ENCODE assay signal across 1 cellular context in genomic region chr2:27890146-27891062, GRCh38.
TF ChIP-seq lines count a peak whose summit lies in the region.

Gene BABAM2, plus strand, starts transcription at chr2:27890729. Its CDS starts 3,828 bp downstream, at chr2:27894557.
Gene RBKS, minus strand, starts transcription at chr2:27890387. Its CDS starts 42 bp downstream, at chr2:27890345.

TF ChIP-seq in HepG2, 621 proteins besides CTCF, POLR2A, EP300 and RAD21 (continued from another document and continues in another):
- TF ChIP-seq ZNF329 (CRISPR knock-in tag; IDR thresholded peaks at IDR 0.05; ENCODE audit: low read depth) = 0 out of 2 replicates have a peak, but pooled peaks have one; percentile 73
- TF ChIP-seq EED (CRISPR knock-in tag; IDR thresholded peaks at IDR 0.05) = peak; percentile 83
- no peak for TF ChIP-seq ZNF773 (CRISPR knock-in tag; IDR thresholded peaks at IDR 0.05; ENCODE audit: borderline replicate concordance)
- TF ChIP-seq ZNF17 (CRISPR knock-in tag; IDR thresholded peaks at IDR 0.05) = no peak
- TF ChIP-seq ZIK1 (CRISPR knock-in tag; IDR thresholded peaks at IDR 0.05; ENCODE audit: borderline replicate concordance, low read depth) = 0 out of 2 replicates have a peak, but pooled peaks have one; percentile 68
- TF ChIP-seq MNT (IDR thresholded peaks at IDR 0.05) = peak; percentile 46; the same call in 1 of the 2 replicates
- TF ChIP-seq FOXC1 (CRISPR knock-in tag; IDR thresholded peaks at IDR 0.05; ENCODE audit: borderline replicate concordance) = no peak; the same call in none of the 2 replicates
- TF ChIP-seq POLR2G (IDR thresholded peaks at IDR 0.05; ENCODE audit: low read depth, low read length) = peak; percentile 81
- TF ChIP-seq BRD4 (CRISPR knock-in tag; IDR thresholded peaks at IDR 0.05) = no peak; the same call in none of the 2 replicates
- TF ChIP-seq ZBTB20 (CRISPR knock-in tag; IDR thresholded peaks at IDR 0.05; ENCODE audit: borderline replicate concordance, low read depth) = peak; percentile 73
- TF ChIP-seq ZNF597 (CRISPR knock-in tag; IDR thresholded peaks at IDR 0.05) = no peak
- 0 out of 2 replicates have a peak, but pooled peaks have one; percentile 80 for TF ChIP-seq ZNF607 (CRISPR knock-in tag; IDR thresholded peaks at IDR 0.05; ENCODE audit: borderline replicate concordance)
- TF ChIP-seq SNAI1 (CRISPR knock-in tag; IDR thresholded peaks at IDR 0.05; ENCODE audit: borderline replicate concordance) = no peak
- TF ChIP-seq POGZ (CRISPR knock-in tag; IDR thresholded peaks at IDR 0.05) = peak; percentile 59
- peak; percentile 72; the same call in 1 of the 2 replicates for TF ChIP-seq ZSCAN25 (CRISPR knock-in tag; IDR thresholded peaks at IDR 0.05)
- no peak; the same call in 1 of the 2 replicates for TF ChIP-seq RCOR2 (CRISPR knock-in tag; IDR thresholded peaks at IDR 0.05)
- TF ChIP-seq, protein P1, sequence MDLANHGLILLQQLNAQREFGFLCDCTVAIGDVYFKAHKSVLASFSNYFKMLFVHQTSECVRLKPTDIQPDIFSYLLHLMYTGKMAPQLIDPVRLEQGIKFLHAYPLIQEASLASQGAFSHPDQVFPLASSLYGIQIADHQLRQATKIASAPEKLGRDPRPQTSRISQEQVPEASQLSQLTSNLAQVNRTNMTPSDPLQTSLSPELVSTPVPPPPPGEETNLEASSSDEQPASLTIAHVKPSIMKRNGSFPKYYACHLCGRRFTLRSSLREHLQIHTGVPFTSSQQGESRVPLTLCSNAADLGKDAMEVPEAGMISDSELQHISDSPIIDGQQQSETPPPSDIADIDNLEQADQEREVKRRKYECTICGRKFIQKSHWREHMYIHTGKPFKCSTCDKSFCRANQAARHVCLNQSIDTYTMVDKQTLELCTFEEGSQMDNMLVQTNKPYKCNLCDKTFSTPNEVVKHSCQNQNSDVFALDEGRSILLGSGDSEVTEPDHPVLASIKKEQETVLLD (CRISPR knock-in tag; IDR thresholded peaks at IDR 0.05; ENCODE audit: low read depth) = peak; percentile 74; the same call in 1 of the 2 replicates
- no peak for TF ChIP-seq MTF1 (CRISPR knock-in tag; IDR thresholded peaks at IDR 0.05)
- TF ChIP-seq CBX1 (IDR thresholded peaks at IDR 0.05; ENCODE audit: low read depth) = no peak
- TF ChIP-seq ZNF652 (CRISPR knock-in tag; IDR thresholded peaks at IDR 0.05; ENCODE audit: borderline replicate concordance, low read depth) = no peak
- TF ChIP-seq ZFP37 (CRISPR knock-in tag; IDR thresholded peaks at IDR 0.05; ENCODE audit: borderline replicate concordance) = peak; percentile 83
- TF ChIP-seq ZNF260 (CRISPR knock-in tag; IDR thresholded peaks at IDR 0.05; ENCODE audit: borderline replicate concordance, low read depth) = peak; percentile 25; the same call in 1 of the 2 replicates
- TF ChIP-seq ARNTL (CRISPR knock-in tag; IDR thresholded peaks at IDR 0.05) = no peak; the same call in 1 of the 2 replicates
- no peak; the same call in 1 of the 2 replicates for TF ChIP-seq ZNF660 (CRISPR knock-in tag; IDR thresholded peaks at IDR 0.05; ENCODE audit: borderline replicate concordance, low read depth)
- no peak; the same call in 1 of the 2 replicates for TF ChIP-seq ZNF253 (CRISPR knock-in tag; IDR thresholded peaks at IDR 0.05; ENCODE audit: borderline replicate concordance)
- no peak for TF ChIP-seq ARHGAP35 (CRISPR knock-in tag; IDR thresholded peaks at IDR 0.05; ENCODE audit: borderline replicate concordance)
- peak; percentile 88 for TF ChIP-seq PHF8 (CRISPR knock-in tag; IDR thresholded peaks at IDR 0.05)
- peak; percentile 92; the same call in 1 of the 2 replicates for TF ChIP-seq ZNF567 (CRISPR knock-in tag; IDR thresholded peaks at IDR 0.05; ENCODE audit: borderline replicate concordance)
- TF ChIP-seq ZNF3 (CRISPR knock-in tag; IDR thresholded peaks at IDR 0.05) = no peak
- TF ChIP-seq, protein P2, sequence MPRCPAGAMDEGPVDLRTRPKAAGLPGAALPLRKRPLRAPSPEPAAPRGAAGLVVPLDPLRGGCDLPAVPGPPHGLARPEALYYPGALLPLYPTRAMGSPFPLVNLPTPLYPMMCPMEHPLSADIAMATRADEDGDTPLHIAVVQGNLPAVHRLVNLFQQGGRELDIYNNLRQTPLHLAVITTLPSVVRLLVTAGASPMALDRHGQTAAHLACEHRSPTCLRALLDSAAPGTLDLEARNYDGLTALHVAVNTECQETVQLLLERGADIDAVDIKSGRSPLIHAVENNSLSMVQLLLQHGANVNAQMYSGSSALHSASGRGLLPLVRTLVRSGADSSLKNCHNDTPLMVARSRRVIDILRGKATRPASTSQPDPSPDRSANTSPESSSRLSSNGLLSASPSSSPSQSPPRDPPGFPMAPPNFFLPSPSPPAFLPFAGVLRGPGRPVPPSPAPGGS (CRISPR knock-in tag; IDR thresholded peaks at IDR 0.05) = peak; percentile 91
- no peak for TF ChIP-seq ZBTB1 (CRISPR knock-in tag; IDR thresholded peaks at IDR 0.05; ENCODE audit: borderline replicate concordance)
- TF ChIP-seq, protein P3, sequence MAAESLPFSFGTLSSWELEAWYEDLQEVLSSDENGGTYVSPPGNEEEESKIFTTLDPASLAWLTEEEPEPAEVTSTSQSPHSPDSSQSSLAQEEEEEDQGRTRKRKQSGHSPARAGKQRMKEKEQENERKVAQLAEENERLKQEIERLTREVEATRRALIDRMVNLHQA (CRISPR knock-in tag; IDR thresholded peaks at IDR 0.05) = no peak
- no peak for TF ChIP-seq HNRNPH1 (optimal IDR thresholded peaks at IDR 0.05; ENCODE audit: low read depth, low read length)
- TF ChIP-seq SMAD3 (CRISPR knock-in tag; IDR thresholded peaks at IDR 0.05) = no peak; the same call in 1 of the 2 replicates
- no peak for TF ChIP-seq CHD4 (IDR thresholded peaks at IDR 0.05; ENCODE audit: borderline replicate concordance, low read length)
- TF ChIP-seq ARNT (IDR thresholded peaks at IDR 0.05) = no peak
- TF ChIP-seq, protein P4, sequence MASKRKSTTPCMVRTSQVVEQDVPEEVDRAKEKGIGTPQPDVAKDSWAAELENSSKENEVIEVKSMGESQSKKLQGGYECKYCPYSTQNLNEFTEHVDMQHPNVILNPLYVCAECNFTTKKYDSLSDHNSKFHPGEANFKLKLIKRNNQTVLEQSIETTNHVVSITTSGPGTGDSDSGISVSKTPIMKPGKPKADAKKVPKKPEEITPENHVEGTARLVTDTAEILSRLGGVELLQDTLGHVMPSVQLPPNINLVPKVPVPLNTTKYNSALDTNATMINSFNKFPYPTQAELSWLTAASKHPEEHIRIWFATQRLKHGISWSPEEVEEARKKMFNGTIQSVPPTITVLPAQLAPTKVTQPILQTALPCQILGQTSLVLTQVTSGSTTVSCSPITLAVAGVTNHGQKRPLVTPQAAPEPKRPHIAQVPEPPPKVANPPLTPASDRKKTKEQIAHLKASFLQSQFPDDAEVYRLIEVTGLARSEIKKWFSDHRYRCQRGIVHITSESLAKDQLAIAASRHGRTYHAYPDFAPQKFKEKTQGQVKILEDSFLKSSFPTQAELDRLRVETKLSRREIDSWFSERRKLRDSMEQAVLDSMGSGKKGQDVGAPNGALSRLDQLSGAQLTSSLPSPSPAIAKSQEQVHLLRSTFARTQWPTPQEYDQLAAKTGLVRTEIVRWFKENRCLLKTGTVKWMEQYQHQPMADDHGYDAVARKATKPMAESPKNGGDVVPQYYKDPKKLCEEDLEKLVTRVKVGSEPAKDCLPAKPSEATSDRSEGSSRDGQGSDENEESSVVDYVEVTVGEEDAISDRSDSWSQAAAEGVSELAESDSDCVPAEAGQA (IDR thresholded peaks at IDR 0.05; ENCODE audit: low read depth) = peak; percentile 71; the same call in 1 of the 2 replicates
- TF ChIP-seq, protein P4 (CRISPR knock-in tag; IDR thresholded peaks at IDR 0.05; ENCODE audit: borderline replicate concordance) = 0 out of 2 replicates have a peak, but pooled peaks have one; percentile 87
- TF ChIP-seq PLRG1 (conservative IDR thresholded peaks at IDR 0.05) = no peak
- no peak for TF ChIP-seq ZNF577 (CRISPR knock-in tag; IDR thresholded peaks at IDR 0.05; ENCODE audit: borderline replicate concordance, low read depth)
- TF ChIP-seq ZNF629 (CRISPR knock-in tag; conservative IDR thresholded peaks at IDR 0.05) = 0 out of 2 replicates have a peak, but pooled peaks have one; percentile 25
- no peak for TF ChIP-seq GABPA (IDR thresholded peaks at IDR 0.05; ENCODE audit: low read depth, low read length)
- TF ChIP-seq GABPA (CRISPR knock-in tag; IDR thresholded peaks at IDR 0.05; ENCODE audit: low read depth) = peak; percentile 51
- no peak for TF ChIP-seq ZNF570 (CRISPR knock-in tag; IDR thresholded peaks at IDR 0.05; ENCODE audit: borderline replicate concordance)
- TF ChIP-seq ZNF746 (CRISPR knock-in tag; IDR thresholded peaks at IDR 0.05) = peak; percentile 85; the same call in 1 of the 2 replicates
- TF ChIP-seq, protein P5, sequence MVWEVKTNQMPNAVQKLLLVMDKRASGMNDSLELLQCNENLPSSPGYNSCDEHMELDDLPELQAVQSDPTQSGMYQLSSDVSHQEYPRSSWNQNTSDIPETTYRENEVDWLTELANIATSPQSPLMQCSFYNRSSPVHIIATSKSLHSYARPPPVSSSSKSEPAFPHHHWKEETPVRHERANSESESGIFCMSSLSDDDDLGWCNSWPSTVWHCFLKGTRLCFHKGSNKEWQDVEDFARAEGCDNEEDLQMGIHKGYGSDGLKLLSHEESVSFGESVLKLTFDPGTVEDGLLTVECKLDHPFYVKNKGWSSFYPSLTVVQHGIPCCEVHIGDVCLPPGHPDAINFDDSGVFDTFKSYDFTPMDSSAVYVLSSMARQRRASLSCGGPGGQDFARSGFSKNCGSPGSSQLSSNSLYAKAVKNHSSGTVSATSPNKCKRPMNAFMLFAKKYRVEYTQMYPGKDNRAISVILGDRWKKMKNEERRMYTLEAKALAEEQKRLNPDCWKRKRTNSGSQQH (CRISPR knock-in tag; IDR thresholded peaks at IDR 0.05; ENCODE audit: low read depth) = peak; percentile 98
- TF ChIP-seq SPEN (CRISPR knock-in tag; IDR thresholded peaks at IDR 0.05; ENCODE audit: low read depth) = peak; percentile 90
- TF ChIP-seq ZNF20 (CRISPR knock-in tag; IDR thresholded peaks at IDR 0.05) = no peak
- TF ChIP-seq GPBP1L1 (CRISPR knock-in tag; IDR thresholded peaks at IDR 0.05) = no peak
- no peak for TF ChIP-seq HOXA7 (CRISPR knock-in tag; IDR thresholded peaks at IDR 0.05)
- peak; percentile 25; the same call in 1 of the 2 replicates for TF ChIP-seq PATZ1 (CRISPR knock-in tag; IDR thresholded peaks at IDR 0.05)
- TF ChIP-seq AGO1 (IDR thresholded peaks at IDR 0.05; ENCODE audit: low read depth, low read length, poor library complexity, severe bottlenecking) = no peak
- TF ChIP-seq MIER3 (CRISPR knock-in tag; IDR thresholded peaks at IDR 0.05; ENCODE audit: borderline replicate concordance) = no peak; the same call in 1 of the 2 replicates
